Comparison of ENCODE assay signal across 8 cellular contexts in the genomic region with DNA sequence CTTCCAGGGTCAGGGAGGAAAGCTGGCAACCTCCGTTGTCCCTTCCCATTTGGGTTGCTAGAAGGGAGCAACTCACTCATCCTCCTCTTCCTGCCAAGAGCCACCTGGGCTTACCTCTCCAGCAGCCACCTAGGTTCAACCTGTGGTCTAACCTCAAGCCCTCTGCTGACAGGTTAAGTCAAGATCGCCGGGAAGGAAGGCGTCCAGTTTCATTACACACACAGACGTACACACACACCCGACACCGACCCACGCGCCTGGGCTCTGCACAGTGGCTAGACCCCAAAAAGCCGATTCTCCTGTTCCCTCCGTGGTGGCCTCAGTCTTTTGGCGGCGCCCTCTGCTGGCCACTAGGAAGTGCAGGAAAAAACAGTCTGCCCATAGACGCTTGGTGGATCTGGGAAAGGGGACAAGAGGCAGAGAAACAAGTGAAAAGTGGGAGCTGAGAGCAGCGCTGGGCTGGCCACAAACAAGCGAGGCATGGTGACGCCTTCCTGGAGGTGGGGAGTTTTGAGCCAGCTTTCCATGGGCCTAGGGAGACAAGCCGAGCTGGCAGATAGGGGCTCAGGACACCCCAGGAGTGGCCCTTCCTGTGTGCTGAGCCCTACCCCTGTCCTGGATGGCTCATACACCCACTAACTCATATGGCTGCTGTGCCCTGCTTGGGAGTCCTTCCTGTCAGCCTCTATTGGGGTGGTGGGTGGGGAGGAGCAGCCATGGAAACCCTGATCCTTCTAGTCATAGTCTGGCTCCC. TPM values are rescaled to one million over a fixed set of nuclear protein-coding genes. Genes with fewer than 3 reads are reported as not detected.
DNase-seq lines count a peak whose midpoint lies in the region; ATAC-seq and TF ChIP-seq lines count a peak whose summit lies in the region.

No MANE protein-coding gene starts in this region.

- ATAC-seq in HG03342 (IDR thresholded peaks at IDR 0.05; ENCODE audit: unreplicated experiment), result peak; percentile 31

- H3K36me3 Mint-ChIP-seq in dendritic cell treated with granulocyte-macrophage colony-stimulating factor and Interleukin-4, amounts not matched to agents 40 ng/mL and 50 ng/mL, for 4 days (ENCODE audit: low read depth), result peaks cover 5% of the 10 kb centered on the region
- no peaks in the 10 kb centered on the region for H3K36me3 Mint-ChIP-seq in mesothelial cell of epicardium

- peaks cover 86% of the 10 kb centered on the region for H3K27me3 Mint-ChIP-seq in dendritic cell treated with granulocyte-macrophage colony-stimulating factor and Interleukin-4, amounts not matched to agents 40 ng/mL and 50 ng/mL, for 4 days
- H3K27me3 Mint-ChIP-seq in mesothelial cell of epicardium (ENCODE audit: low read depth), result peaks cover 3% of the 10 kb centered on the region

- peak overlapping the region; percentile 67 for H3K27ac Mint-ChIP-seq in dendritic cell treated with granulocyte-macrophage colony-stimulating factor and Interleukin-4, amounts not matched to agents 40 ng/mL and 50 ng/mL, for 4 days
- peak overlapping the region; percentile 76 for H3K27ac Mint-ChIP-seq in mesothelial cell of epicardium

- peak overlapping the region; percentile 54 for H3K4me3 Mint-ChIP-seq in dendritic cell treated with granulocyte-macrophage colony-stimulating factor and Interleukin-4, amounts not matched to agents 40 ng/mL and 50 ng/mL, for 4 days
- peak overlapping the region; percentile 55 for H3K4me3 Mint-ChIP-seq in mesothelial cell of epicardium

- DNase-seq in activated CD4-positive, alpha-beta T cell treated with anti-CD3 and anti-CD28 coated beads for 24 hours (ENCODE audit: low read depth in 2 of 2), result peak; percentile 39 to 61
- peak; percentile 54 to 81 for DNase-seq in mesothelial cell of epicardium (ENCODE audit: low spot score in 2 of 2, unreplicated experiment in 2 of 2)
- DNase-seq in stimulated activated CD8-positive, alpha-beta memory T cell treated with anti-CD3 and anti-CD28 coated beads, Interleukin-4, amount 100 ng/mL, for 48 hours, result peak; percentile 83
- no peak for DNase-seq in GF-D8 (lab: John Stamatoyannopoulos, UW)
- DNase-seq in hypothalamus (lab: John Stamatoyannopoulos, UW), result no peak

- TF ChIP-seq CTCF in GM12872 (IDR thresholded peaks at IDR 0.05; ENCODE audit: insufficient read depth, low read depth, low read length) (peak; percentile 90), mesothelial cell of epicardium (IDR thresholded peaks at IDR 0.05; ENCODE audit: unreplicated experiment) (peak; percentile 94)

- intact Hi-C loops in dendritic cell treated with granulocyte-macrophage colony-stimulating factor and Interleukin-4, amounts not matched to agents 40 ng/mL and 50 ng/mL, for 4 days (cut with micrococcal nuclease), result loop anchor here (1.0 to 5.0 kb wide), 3 partner anchors 72 to 305 kb away; no protein-coding TSS in a partner anchor

- H3K4me1 Mint-ChIP-seq in dendritic cell treated with granulocyte-macrophage colony-stimulating factor and Interleukin-4, amounts not matched to agents 40 ng/mL and 50 ng/mL, for 4 days (ENCODE audit: low read depth), result peaks cover 41% of the 10 kb centered on the region
- peaks cover 66% of the 10 kb centered on the region for H3K4me1 Mint-ChIP-seq in mesothelial cell of epicardium

- no peaks in the 10 kb centered on the region for H3K9me3 Mint-ChIP-seq in dendritic cell treated with granulocyte-macrophage colony-stimulating factor and Interleukin-4, amounts not matched to agents 40 ng/mL and 50 ng/mL, for 4 days
- H3K9me3 Mint-ChIP-seq in mesothelial cell of epicardium, result no peaks in the 10 kb centered on the region

RNA-seq across cellular contexts. Expression of gene MRPL14, which starts 52.7 kb away (rescaled TPM):
- 46.9 to 50.9 TPM (median 49.5 TPM) in 3 replicates for total RNA-seq in mesothelial cell of epicardium

RNA-seq across cellular contexts. Expression of gene TMEM63B, which starts 52.8 kb away (rescaled TPM):
- 44.7 to 54.9 TPM (median 49.3 TPM) in 3 replicates for total RNA-seq in mesothelial cell of epicardium

Comparison
In these comparisons a context has a peak if more than half of its experiments do, and no peak if none do; other contexts are left out.
1. DNase-seq: peak in activated CD4-positive, alpha-beta T cell treated with anti-CD3 and anti-CD28 coated beads for 24 hours (2 of 2), mesothelial cell of epicardium (2 of 2) and stimulated activated CD8-positive, alpha-beta memory T cell treated with anti-CD3 and anti-CD28 coated beads, Interleukin-4, amount 100 ng/mL, for 48 hours (single experiment); none in GF-D8 (single experiment) and hypothalamus (0 of 51).